Comparison of ENCODE assay signal across 8 cellular contexts in genomic region chr1:156123356-156124196, GRCh38. TPM values are rescaled to one million over a fixed set of nuclear protein-coding genes. Genes with fewer than 3 reads are reported as not detected.
DNase-seq lines count a peak whose midpoint lies in the region; ATAC-seq and TF ChIP-seq lines count a peak whose summit lies in the region.

No MANE protein-coding gene starts in this region.

- ATAC-seq in CD4-positive, CD25-positive, alpha-beta regulatory T cell (ENCODE audit: low read depth in 2 of 2), result peak; percentile 25 to 30
- ATAC-seq in mucosa of descending colon, result peak; percentile 70

- H3K4me1 ChIP-seq in CD4-positive, CD25-positive, alpha-beta regulatory T cell (ENCODE audit: control insufficient read depth, insufficient read depth, low read length, poor library complexity, severe bottlenecking), result peaks cover 87% of the 10 kb centered on the region
- H3K4me1 ChIP-seq in HUES6 (ENCODE audit: control insufficient read depth, insufficient read depth, low read length) (peaks cover 74% of the 10 kb centered on the region), NT2/D1 (ENCODE audit: insufficient read depth, insufficient read length) (peaks cover 63% of the 10 kb centered on the region), mucosa of descending colon (ENCODE audit: low read depth) (peaks cover 99% of the 10 kb centered on the region), subcutaneous abdominal adipose tissue (ENCODE audit: control insufficient read depth in 5 of 5, insufficient read depth in 5 of 5, low read length in 5 of 5) (peaks cover 45 to 99% (median 97%) of the 10 kb centered on the region in 5 donors)

- intact Hi-C loops in mucosa of descending colon (cut with DNase I, micrococcal nuclease), result no loop called here

- no peaks in the 10 kb centered on the region for H3K9me3 Mint-ChIP-seq in CD4-positive, CD25-positive, alpha-beta regulatory T cell

- TF ChIP-seq CTCF in epithelial cell of proximal tubule (conservative IDR thresholded peaks at IDR 0.05; ENCODE audit: low read depth, low read length), result peak; percentile 46
- no peak for TF ChIP-seq CTCF in mucosa of descending colon (IDR thresholded peaks at IDR 0.05)

- H3K36me3 ChIP-seq in CD4-positive, CD25-positive, alpha-beta regulatory T cell (ENCODE audit: control insufficient read depth, insufficient read depth, low read length), result peaks cover 3% of the 10 kb centered on the region
- H3K36me3 ChIP-seq in HUES6 (ENCODE audit: control insufficient read depth, insufficient read depth, low read length) (no peaks in the 10 kb centered on the region), NT2/D1 (ENCODE audit: insufficient read depth, insufficient read length, low read length) (peaks cover 55% of the 10 kb centered on the region), mucosa of descending colon (ENCODE audit: low read depth) (no peaks in the 10 kb centered on the region), subcutaneous abdominal adipose tissue (ENCODE audit: control insufficient read depth in 5 of 5, insufficient read depth in 5 of 5, low read length in 5 of 5) (peaks cover 0 to 43% (median 26%) of the 10 kb centered on the region in 5 donors)

- H3K36me3 Mint-ChIP-seq in CD4-positive, CD25-positive, alpha-beta regulatory T cell, result no peaks in the 10 kb centered on the region

- H3K4me3 Mint-ChIP-seq in CD4-positive, CD25-positive, alpha-beta regulatory T cell, result peak overlapping the region; percentile 52 to 90 (median 82)

- H3K4me3 ChIP-seq in CD4-positive, CD25-positive, alpha-beta regulatory T cell (ENCODE audit: low read depth, low read length), result peak overlapping the region; percentile 62
- H3K4me3 ChIP-seq in HUES6 (ENCODE audit: low read depth, low read length) (peak overlapping the region; percentile 16), NT2/D1 (ENCODE audit: insufficient read length, low read depth) (no peak overlapping the region), epithelial cell of proximal tubule (ENCODE audit: low read depth, low read length) (peak overlapping the region; percentile 41), mucosa of descending colon (no peak overlapping the region), subcutaneous abdominal adipose tissue (ENCODE audit: low read depth in 1 of 5, low read length in 5 of 5) (peak overlapping the region; percentile 58 to 100 (median 99))

- peaks cover 0 to 80% (median 50%) of the 10 kb centered on the region in 4 donors for H3K4me1 Mint-ChIP-seq in CD4-positive, CD25-positive, alpha-beta regulatory T cell

- H3K27ac ChIP-seq in CD4-positive, CD25-positive, alpha-beta regulatory T cell (ENCODE audit: insufficient read depth, low read length, poor library complexity, severe bottlenecking), result peak overlapping the region; percentile 87
- H3K27ac ChIP-seq in HUES6 (ENCODE audit: low read depth, low read length), result peak overlapping the region; percentile 72
- H3K27ac ChIP-seq in subcutaneous abdominal adipose tissue (ENCODE audit: low read depth, low read length), result peak overlapping the region; percentile 97

- peaks cover 4% of the 10 kb centered on the region for H3K27me3 Mint-ChIP-seq in CD4-positive, CD25-positive, alpha-beta regulatory T cell

- no peaks in the 10 kb centered on the region for H3K9me3 ChIP-seq in CD4-positive, CD25-positive, alpha-beta regulatory T cell (ENCODE audit: control insufficient read depth in 2 of 2, low read length in 2 of 2)
- H3K9me3 ChIP-seq in HUES6 (ENCODE audit: control insufficient read depth, insufficient read depth, low read depth, low read length) (no peaks in the 10 kb centered on the region), NT2/D1 (ENCODE audit: insufficient read depth, low read length) (no peaks in the 10 kb centered on the region), mucosa of descending colon (no peaks in the 10 kb centered on the region), subcutaneous abdominal adipose tissue (ENCODE audit: control insufficient read depth in 5 of 5, low read length in 5 of 5) (no peaks in the 10 kb centered on the region)

- peak overlapping the region; percentile 90 to 95 (median 93) for H3K27ac Mint-ChIP-seq in CD4-positive, CD25-positive, alpha-beta regulatory T cell

- peak overlapping the region; percentile 64 for H3K9ac ChIP-seq in HUES6 (ENCODE audit: low read length)
- peak overlapping the region; percentile 58 for H3K9ac ChIP-seq in NT2/D1 (ENCODE audit: insufficient read length, low read depth)
- peak overlapping the region; percentile 73 to 93 (median 91) for H3K9ac ChIP-seq in subcutaneous abdominal adipose tissue (ENCODE audit: low read length in 5 of 5)

- no peak for DNase-seq in CD4-positive, CD25-positive, alpha-beta regulatory T cell
- DNase-seq in NT2/D1 (ENCODE audit: low read depth, low spot score) (peak; percentile 95), activated T-cell treated with anti-CD3 and anti-CD28 coated beads for 4 hours (peak; percentile 50), epithelial cell of proximal tubule (ENCODE audit: low read depth) (no peak), mucosa of descending colon (peak; percentile 94 to 96 (median 96)), HuH-7 (ENCODE audit: low spot score) (no peak)

- H3K27me3 ChIP-seq in CD4-positive, CD25-positive, alpha-beta regulatory T cell (ENCODE audit: control insufficient read depth, insufficient read depth, low read length), result no peaks in the 10 kb centered on the region
- H3K27me3 ChIP-seq in HUES6 (ENCODE audit: control insufficient read depth, insufficient read depth, low read length), result no peaks in the 10 kb centered on the region
- no peaks in the 10 kb centered on the region for H3K27me3 ChIP-seq in NT2/D1 (ENCODE audit: insufficient read depth, insufficient read length)
- no peaks in the 10 kb centered on the region for H3K27me3 ChIP-seq in subcutaneous abdominal adipose tissue (ENCODE audit: control insufficient read depth in 5 of 5, insufficient read depth in 4 of 5, low read length in 5 of 5)

RNA-seq across cellular contexts. Expression of gene LMNA, which starts 9.1 kb away (rescaled TPM):
- 1,807 TPM for total RNA-seq in CD4-positive, CD25-positive, alpha-beta regulatory T cell
- 100 to 1,000 TPM in 1 of 4 donors, 10 to 100 TPM in 3; 54.1 to 113 (median 83.1) TPM for polyA plus RNA-seq in CD4-positive, CD25-positive, alpha-beta regulatory T cell
- total RNA-seq in epithelial cell of proximal tubule (358 and 433 TPM in 2 replicates), mucosa of descending colon (100 to 1,000 TPM; 263 to 334 (median 308) TPM)

RNA-seq across cellular contexts. Expression of gene SEMA4A, which starts 29.8 kb away (rescaled TPM):
- total RNA-seq in CD4-positive, CD25-positive, alpha-beta regulatory T cell, result 41.2 TPM
- polyA plus RNA-seq in CD4-positive, CD25-positive, alpha-beta regulatory T cell, result 1 to 10 TPM in 2 of 4 donors, under 1 TPM in 2; 0.89 to 2.2 (median 1.4) TPM
- total RNA-seq in epithelial cell of proximal tubule (1.4 and 3.5 TPM in 2 replicates), mucosa of descending colon (1 to 10 TPM; 2.1 to 7.6 (median 5.5) TPM)

RNA-seq across cellular contexts. Expression of gene MEX3A, which starts 41.3 kb away (rescaled TPM):
- not detected for total RNA-seq in CD4-positive, CD25-positive, alpha-beta regulatory T cell
- not detected for polyA plus RNA-seq in CD4-positive, CD25-positive, alpha-beta regulatory T cell
- total RNA-seq in epithelial cell of proximal tubule, result 14.8 and 19.0 TPM in 2 replicates
- 1 to 10 TPM in 1 of 3 donors, under 1 TPM in 2; 0.32 to 2.5 (median 0.66) TPM for total RNA-seq in mucosa of descending colon

Comparison
In these comparisons a context has a peak if more than half of its experiments do, and no peak if none do; other contexts are left out.
1. DNase-seq: peak in NT2/D1 (single experiment), activated T-cell treated with anti-CD3 and anti-CD28 coated beads for 4 hours (single experiment) and mucosa of descending colon (3 of 3); none in CD4-positive, CD25-positive, alpha-beta regulatory T cell (0 of 3), epithelial cell of proximal tubule (single experiment) and HuH-7 (single experiment).
2. H3K4me3 ChIP-seq: peak in CD4-positive, CD25-positive, alpha-beta regulatory T cell (single experiment), HUES6 (single experiment), epithelial cell of proximal tubule (single experiment) and subcutaneous abdominal adipose tissue (5 of 5); none in NT2/D1 (single experiment) and mucosa of descending colon (single experiment).
3. Peak in every context shown above with its lines, with median percentiles within 50 percentile points of each other: H3K27ac ChIP-seq and H3K9ac ChIP-seq.